In genomic region chr9:109799792-109800191, GRCh38 we compare ENCODE assay signal across 16 cellular contexts. TPM values are rescaled to one million over a fixed set of nuclear protein-coding genes. Genes with fewer than 3 reads are reported as not detected.
DNase-seq lines count a peak whose midpoint lies in the region; ATAC-seq and TF ChIP-seq lines count a peak whose summit lies in the region.
"Had no signal": no experiment of that assay in that cellular context is flagged by ENCODE, and none has a peak within 500 bp of the region (broad histone marks: within the 10 kb centered on the region; RNA-seq: fewer than 3 reads in every experiment).

No MANE protein-coding gene starts in this region.

- H2BK15ac ChIP-seq in IMR-90 (ENCODE audit: low read depth, low read length) = peak overlapping the region; percentile 98; the same call in 2 of the 3 replicates

- peak overlapping the region; percentile 95 for H2BK120ac ChIP-seq in IMR-90 (ENCODE audit: low read depth, low read length)

- TF ChIP-seq RAD21 in IMR-90 (IDR thresholded peaks at IDR 0.05; ENCODE audit: low read length) = no peak

- peaks cover 13% of the 10 kb centered on the region; the same call in 1 of the 2 replicates for H3K4me1 ChIP-seq in IMR-90 (ENCODE audit: control insufficient read depth, insufficient read depth, low read length)
- H3K4me1 ChIP-seq in mesodermal cell (ENCODE audit: control insufficient read depth, insufficient read depth, low read length, poor library complexity, severe bottlenecking) = peaks cover 50% of the 10 kb centered on the region
- H3K4me1 ChIP-seq in lower lobe of right lung = no peaks in the 10 kb centered on the region

- H3K27ac ChIP-seq in IMR-90 (ENCODE audit: insufficient read depth, low read length) (peak overlapping the region; percentile 74), mesodermal cell (ENCODE audit: low read depth, low read length, severe bottlenecking) (peak overlapping the region; percentile 89), lower lobe of right lung (no peak overlapping the region)
- H3K27ac ChIP-seq: tibial nerve had no signal

- no peak for TF ChIP-seq POLR2A in IMR-90 (IDR thresholded peaks at IDR 0.05; ENCODE audit: low read depth, low read length)

- H3K56ac ChIP-seq in IMR-90 (ENCODE audit: extremely low read depth, insufficient read depth, low read length) = 0 out of 2 replicates have a peak overlapping the region, but pooled peaks have one; percentile 20

- peak overlapping the region; percentile 72 for H2BK5ac ChIP-seq in IMR-90 (ENCODE audit: low read depth, low read length, poor library complexity, severe bottlenecking)

- peaks cover 57 to 80% of the 10 kb centered on the region in 2 experiments for H3K79me1 ChIP-seq in IMR-90 (ENCODE audit: low read depth in 1 of 2, low read length in 2 of 2)

- H3K23ac ChIP-seq in IMR-90 (ENCODE audit: low read depth, low read length) = peak overlapping the region; percentile 91; the same call in 1 of the 2 replicates

- H3K18ac ChIP-seq in IMR-90 (ENCODE audit: low read depth, low read length) = peak overlapping the region; percentile 40; the same call in 1 of the 2 replicates

- H2BK20ac ChIP-seq in IMR-90 (ENCODE audit: low read depth, low read length) = peak overlapping the region; percentile 96; the same call in 1 of the 2 replicates

- CTCF ChIA-PET in AG04449 (lab: Yijun Ruan, JAX) (interaction anchor here (1.0 to 3.8 kb wide), 3 partner anchors 9 to 19 kb away, joined by 3 to 44 read pairs (median 5); no protein-coding TSS in a partner anchor), IMR-90 (lab: Yijun Ruan, JAX) (no interaction called here)

- peak overlapping the region; percentile 40 for H2AFZ ChIP-seq in IMR-90 (replicated peaks; ENCODE audit: low read length, poor library complexity)

- peak overlapping the region; percentile 38 for H3K9ac ChIP-seq in IMR-90 (ENCODE audit: low read depth, low read length)

- H4K5ac ChIP-seq in IMR-90 (ENCODE audit: low read depth, low read length) = peak overlapping the region; percentile 45; the same call in 1 of the 2 replicates

- H3K36me3 ChIP-seq in IMR-90 (ENCODE audit: control insufficient read depth, insufficient read depth, low read length) (no peaks in the 10 kb centered on the region), mesodermal cell (ENCODE audit: control insufficient read depth, insufficient read depth, low read length) (no peaks in the 10 kb centered on the region), lower lobe of right lung (no peaks in the 10 kb centered on the region)
- H3K36me3 ChIP-seq: tibial nerve had no signal

- in situ Hi-C loops in IMR-90 (cut with MboI; ENCODE audit: low sequenced_read_pairs) (no loop called here), KBM-7 (cut with MboI; ENCODE audit: low pct_unique_long_range_greater_than_20kb, low sequenced_read_pairs) (no loop called here)

- H3K9me1 ChIP-seq in IMR-90 (ENCODE audit: insufficient read depth, low read length) = peaks cover 37% of the 10 kb centered on the region

- BruUV-seq in IMR-90 (replicated peaks; lab: Mats Ljungman, UMichigan) = no TSS peak

- H3K9me3 ChIP-seq in IMR-90 (ENCODE audit: control insufficient read depth, insufficient read depth, low read length) (no peaks in the 10 kb centered on the region), mesodermal cell (ENCODE audit: control insufficient read depth, low read length) (no peaks in the 10 kb centered on the region), lower lobe of right lung (no peaks in the 10 kb centered on the region)
- H3K9me3 ChIP-seq: tibial nerve had no signal

- no peak overlapping the region for H3K4me3 ChIP-seq in AG04449 (ENCODE audit: low read depth, low read length)
- H3K4me3 ChIP-seq in IMR-90 (ENCODE audit: insufficient read depth, low read depth, low read length) = no peak overlapping the region
- H3K4me3 ChIP-seq in mesodermal cell (ENCODE audit: extremely low read depth, insufficient read depth, low read length, poor library complexity, severe bottlenecking) = no peak overlapping the region
- no peak overlapping the region for H3K4me3 ChIP-seq in lower lobe of right lung
- H3K4me3 ChIP-seq: tibial nerve had no signal

- peak overlapping the region; percentile 71 for H3K4me2 ChIP-seq in IMR-90 (ENCODE audit: low read depth, low read length)

- ATAC-seq in IMR-90 (ENCODE audit: low read depth) (peak; percentile 92), GM21723 (IDR thresholded peaks at IDR 0.05; ENCODE audit: unreplicated experiment) (no peak), lower lobe of right lung (no peak)
- ATAC-seq: activated CD8-positive, alpha-beta T cell treated with anti-CD3 and anti-CD28 coated beads, Interleukin-2, amount 10 ng/mL, durations not matched to agents 7 days and 5 days had no signal

- 0% methylated on average over 1 of the region's 2 CpGs; no CpG with 5 or more reads in 1 of the 2 experiments for WGBS in IMR-90 (ENCODE audit: extremely low coverage in 2 of 2, insufficient read length in 1 of 2), 2 experiments
- WGBS in mesodermal cell (ENCODE audit: insufficient coverage in 2 of 2), 2 experiments = 20 to 21% methylated on average over 1 to 2 of the region's 2 CpGs

- no peaks in the 10 kb centered on the region for H3K27me3 ChIP-seq in IMR-90 (ENCODE audit: control insufficient read depth, insufficient read depth, low read length)
- no peaks in the 10 kb centered on the region for H3K27me3 ChIP-seq in lower lobe of right lung (ENCODE audit: low read depth)
- H3K27me3 ChIP-seq: tibial nerve had no signal

- TF ChIP-seq CTCF in AG04449 (IDR thresholded peaks at IDR 0.05; ENCODE audit: insufficient read depth, low read length, missing control alignments) (no peak), IMR-90 (conservative IDR thresholded peaks at IDR 0.05; ENCODE audit: low read depth, low read length) (no peak), lower lobe of right lung (IDR thresholded peaks at IDR 0.05) (no peak)

- peak overlapping the region; percentile 83 for H4K91ac ChIP-seq in IMR-90 (ENCODE audit: insufficient read depth, low read depth, low read length)

- DNase-seq in AG04449 (ENCODE audit: low read depth, low spot score) (peak; percentile 64), IMR-90 (peak; percentile 86), fibroblast of gingiva (ENCODE audit: low read depth) (peak; percentile 36), lower lobe of right lung (no peak), KBM-7 (no peak), DMS153 treated with DMSO at 0.1 percent for 48 hours (lab: John Stamatoyannopoulos, UW; ENCODE audit: unreplicated experiment) (no peak)
- DNase-seq: activated CD8-positive, alpha-beta T cell treated with anti-CD3 and anti-CD28 coated beads, Interleukin-2, amount 10 ng/mL, durations not matched to agents 7 days and 5 days; activated naive CD4-positive, alpha-beta T cell treated with Interleukin-2 at 50 U/mL for 16 hours; DMS79; kidney; NCI-H146; NCI-H524 treated with DMSO at 0.1 percent for 48 hours; SHP77 had no signal

- POLR2A ChIA-PET in AG04449 (lab: Yijun Ruan, JAX) (interaction anchor here (0.5 kb wide), 1 partner anchor 16 kb away, joined by 3 read pairs; no protein-coding TSS in a partner anchor), IMR-90 (lab: Charles Lee; ENCODE audit: unreplicated experiment) (interaction anchor here (0.6 kb wide), 1 partner anchor 9 kb away, joined by 3 read pairs; no protein-coding TSS in a partner anchor)

- H4K20me1 ChIP-seq in IMR-90 (ENCODE audit: insufficient read depth, low read length) = peaks cover 23% of the 10 kb centered on the region; the same call in 1 of the 2 replicates

- dilution Hi-C loops in IMR-90 (cut with HindIII; ENCODE audit: low sequenced_read_pairs, unreplicated experiment) = no loop called here

- intact Hi-C loops in IMR-90 (cut with micrococcal nuclease) = no loop called here
- intact Hi-C loops in lower lobe of right lung (cut with DNase I) = no loop called here

- peak overlapping the region in 1 of 2 experiments; percentile 66; a peak in 2 of 4 replicates for H4K8ac ChIP-seq in IMR-90 (ENCODE audit: low read depth in 2 of 2, low read length in 2 of 2)

- H3K4ac ChIP-seq in IMR-90 (ENCODE audit: low read depth, low read length) = peak overlapping the region; percentile 94

- H2AK5ac ChIP-seq in IMR-90 (ENCODE audit: low read depth, low read length) = peak overlapping the region; percentile 98

- no peak overlapping the region for H2AK9ac ChIP-seq in IMR-90 (replicated peaks; ENCODE audit: low read depth, low read length, poor library complexity)

- H3K14ac ChIP-seq in IMR-90 (replicated peaks; ENCODE audit: low read depth, low read length) = peak overlapping the region; percentile 95

TF ChIP-seq in IMR-90, 13 proteins besides CTCF, POLR2A, EP300 and RAD21:
- TF ChIP-seq RCOR1 (IDR thresholded peaks at IDR 0.05; ENCODE audit: insufficient replicate concordance, low read length) (no peak), FOS (IDR thresholded peaks at IDR 0.05; ENCODE audit: low read depth, low read length) (peak; percentile 58), CEBPB (IDR thresholded peaks at IDR 0.05; ENCODE audit: low read depth, low read length) (0 out of 2 replicates have a peak, but pooled peaks have one; percentile 0), CHD1 (IDR thresholded peaks at IDR 0.05; ENCODE audit: low read depth, low read length) (no peak)

RNA-seq across cellular contexts. Expression of gene PALM2AKAP2, which starts 19.8 kb away (rescaled TPM):
- total RNA-seq in IMR-90 (2012; rRNA removed) (14.2 and 20.6 TPM in 2 replicates), lower lobe of right lung (26.2 TPM)
- polyA plus RNA-seq in IMR-90 (2012; rRNA removed) = 3.2 and 3.3 TPM in 2 replicates
- 0.88 and 1.4 TPM in 2 replicates for polyA plus RNA-seq in IMR-90 (2012; cell fraction: cytosol; rRNA removed)
- 0.29 and 2.1 TPM in 2 replicates for polyA plus RNA-seq in IMR-90 (2012; cell fraction: nucleus; rRNA removed; ENCODE audit: low replicate concordance)
- 15.0 TPM for polyA plus RNA-seq in mesodermal cell (2013, experiment 1 of 2)
- 15.5 TPM for polyA plus RNA-seq in mesodermal cell (2013, experiment 2 of 2)
- total RNA-seq: activated CD8-positive, alpha-beta T cell treated with anti-CD3 and anti-CD28 coated beads, Interleukin-2, amount 10 ng/mL, durations not matched to agents 7 days and 5 days had no signal

Comparison
In these comparisons a context has a peak if more than half of its experiments do, and no peak if none do; other contexts are left out.
1. DNase-seq: peak in AG04449 (single experiment), IMR-90 (single experiment) and fibroblast of gingiva (single experiment); none in lower lobe of right lung (single experiment), KBM-7 (single experiment) and DMS153 treated with DMSO at 0.1 percent for 48 hours (single experiment).